Comparison of ENCODE assay signal across 1 cellular context in the genomic region with DNA sequence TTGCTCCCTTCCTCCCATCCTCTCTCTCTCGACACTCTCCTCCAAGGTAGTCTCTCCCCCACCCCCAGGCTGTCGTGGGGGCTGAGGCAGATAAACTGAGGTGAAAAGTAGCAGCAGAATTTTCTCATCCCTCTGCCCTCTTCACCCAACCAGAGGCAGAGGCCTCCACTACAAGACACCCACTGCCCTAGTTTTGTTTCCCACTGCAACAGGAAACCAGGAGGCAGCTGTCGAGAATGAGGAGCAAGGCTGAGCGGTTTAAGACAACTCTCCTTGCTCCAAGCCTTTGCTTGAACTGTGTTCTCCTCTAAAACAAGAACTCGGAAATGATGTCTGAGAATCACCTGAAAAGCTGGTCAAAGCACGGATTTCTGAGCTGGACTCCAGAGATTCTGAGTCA.
TF ChIP-seq lines count a peak whose summit lies in the region.

No MANE protein-coding gene starts in this region.

TF ChIP-seq in GM23338, 12 proteins besides CTCF, POLR2A, EP300 and RAD21 (continued from another document):
- TF ChIP-seq, protein P1, sequence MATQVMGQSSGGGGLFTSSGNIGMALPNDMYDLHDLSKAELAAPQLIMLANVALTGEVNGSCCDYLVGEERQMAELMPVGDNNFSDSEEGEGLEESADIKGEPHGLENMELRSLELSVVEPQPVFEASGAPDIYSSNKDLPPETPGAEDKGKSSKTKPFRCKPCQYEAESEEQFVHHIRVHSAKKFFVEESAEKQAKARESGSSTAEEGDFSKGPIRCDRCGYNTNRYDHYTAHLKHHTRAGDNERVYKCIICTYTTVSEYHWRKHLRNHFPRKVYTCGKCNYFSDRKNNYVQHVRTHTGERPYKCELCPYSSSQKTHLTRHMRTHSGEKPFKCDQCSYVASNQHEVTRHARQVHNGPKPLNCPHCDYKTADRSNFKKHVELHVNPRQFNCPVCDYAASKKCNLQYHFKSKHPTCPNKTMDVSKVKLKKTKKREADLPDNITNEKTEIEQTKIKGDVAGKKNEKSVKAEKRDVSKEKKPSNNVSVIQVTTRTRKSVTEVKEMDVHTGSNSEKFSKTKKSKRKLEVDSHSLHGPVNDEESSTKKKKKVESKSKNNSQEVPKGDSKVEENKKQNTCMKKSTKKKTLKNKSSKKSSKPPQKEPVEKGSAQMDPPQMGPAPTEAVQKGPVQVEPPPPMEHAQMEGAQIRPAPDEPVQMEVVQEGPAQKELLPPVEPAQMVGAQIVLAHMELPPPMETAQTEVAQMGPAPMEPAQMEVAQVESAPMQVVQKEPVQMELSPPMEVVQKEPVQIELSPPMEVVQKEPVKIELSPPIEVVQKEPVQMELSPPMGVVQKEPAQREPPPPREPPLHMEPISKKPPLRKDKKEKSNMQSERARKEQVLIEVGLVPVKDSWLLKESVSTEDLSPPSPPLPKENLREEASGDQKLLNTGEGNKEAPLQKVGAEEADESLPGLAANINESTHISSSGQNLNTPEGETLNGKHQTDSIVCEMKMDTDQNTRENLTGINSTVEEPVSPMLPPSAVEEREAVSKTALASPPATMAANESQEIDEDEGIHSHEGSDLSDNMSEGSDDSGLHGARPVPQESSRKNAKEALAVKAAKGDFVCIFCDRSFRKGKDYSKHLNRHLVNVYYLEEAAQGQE (IDR thresholded peaks at IDR 0.05; ENCODE audit: unreplicated experiment) = no peak
- TF ChIP-seq JUNB (IDR thresholded peaks at IDR 0.05; ENCODE audit: unreplicated experiment) = no peak
- no peak for TF ChIP-seq EZH2phosphoT487 (IDR thresholded peaks at IDR 0.05; ENCODE audit: unreplicated experiment)
- TF ChIP-seq, protein P2, sequence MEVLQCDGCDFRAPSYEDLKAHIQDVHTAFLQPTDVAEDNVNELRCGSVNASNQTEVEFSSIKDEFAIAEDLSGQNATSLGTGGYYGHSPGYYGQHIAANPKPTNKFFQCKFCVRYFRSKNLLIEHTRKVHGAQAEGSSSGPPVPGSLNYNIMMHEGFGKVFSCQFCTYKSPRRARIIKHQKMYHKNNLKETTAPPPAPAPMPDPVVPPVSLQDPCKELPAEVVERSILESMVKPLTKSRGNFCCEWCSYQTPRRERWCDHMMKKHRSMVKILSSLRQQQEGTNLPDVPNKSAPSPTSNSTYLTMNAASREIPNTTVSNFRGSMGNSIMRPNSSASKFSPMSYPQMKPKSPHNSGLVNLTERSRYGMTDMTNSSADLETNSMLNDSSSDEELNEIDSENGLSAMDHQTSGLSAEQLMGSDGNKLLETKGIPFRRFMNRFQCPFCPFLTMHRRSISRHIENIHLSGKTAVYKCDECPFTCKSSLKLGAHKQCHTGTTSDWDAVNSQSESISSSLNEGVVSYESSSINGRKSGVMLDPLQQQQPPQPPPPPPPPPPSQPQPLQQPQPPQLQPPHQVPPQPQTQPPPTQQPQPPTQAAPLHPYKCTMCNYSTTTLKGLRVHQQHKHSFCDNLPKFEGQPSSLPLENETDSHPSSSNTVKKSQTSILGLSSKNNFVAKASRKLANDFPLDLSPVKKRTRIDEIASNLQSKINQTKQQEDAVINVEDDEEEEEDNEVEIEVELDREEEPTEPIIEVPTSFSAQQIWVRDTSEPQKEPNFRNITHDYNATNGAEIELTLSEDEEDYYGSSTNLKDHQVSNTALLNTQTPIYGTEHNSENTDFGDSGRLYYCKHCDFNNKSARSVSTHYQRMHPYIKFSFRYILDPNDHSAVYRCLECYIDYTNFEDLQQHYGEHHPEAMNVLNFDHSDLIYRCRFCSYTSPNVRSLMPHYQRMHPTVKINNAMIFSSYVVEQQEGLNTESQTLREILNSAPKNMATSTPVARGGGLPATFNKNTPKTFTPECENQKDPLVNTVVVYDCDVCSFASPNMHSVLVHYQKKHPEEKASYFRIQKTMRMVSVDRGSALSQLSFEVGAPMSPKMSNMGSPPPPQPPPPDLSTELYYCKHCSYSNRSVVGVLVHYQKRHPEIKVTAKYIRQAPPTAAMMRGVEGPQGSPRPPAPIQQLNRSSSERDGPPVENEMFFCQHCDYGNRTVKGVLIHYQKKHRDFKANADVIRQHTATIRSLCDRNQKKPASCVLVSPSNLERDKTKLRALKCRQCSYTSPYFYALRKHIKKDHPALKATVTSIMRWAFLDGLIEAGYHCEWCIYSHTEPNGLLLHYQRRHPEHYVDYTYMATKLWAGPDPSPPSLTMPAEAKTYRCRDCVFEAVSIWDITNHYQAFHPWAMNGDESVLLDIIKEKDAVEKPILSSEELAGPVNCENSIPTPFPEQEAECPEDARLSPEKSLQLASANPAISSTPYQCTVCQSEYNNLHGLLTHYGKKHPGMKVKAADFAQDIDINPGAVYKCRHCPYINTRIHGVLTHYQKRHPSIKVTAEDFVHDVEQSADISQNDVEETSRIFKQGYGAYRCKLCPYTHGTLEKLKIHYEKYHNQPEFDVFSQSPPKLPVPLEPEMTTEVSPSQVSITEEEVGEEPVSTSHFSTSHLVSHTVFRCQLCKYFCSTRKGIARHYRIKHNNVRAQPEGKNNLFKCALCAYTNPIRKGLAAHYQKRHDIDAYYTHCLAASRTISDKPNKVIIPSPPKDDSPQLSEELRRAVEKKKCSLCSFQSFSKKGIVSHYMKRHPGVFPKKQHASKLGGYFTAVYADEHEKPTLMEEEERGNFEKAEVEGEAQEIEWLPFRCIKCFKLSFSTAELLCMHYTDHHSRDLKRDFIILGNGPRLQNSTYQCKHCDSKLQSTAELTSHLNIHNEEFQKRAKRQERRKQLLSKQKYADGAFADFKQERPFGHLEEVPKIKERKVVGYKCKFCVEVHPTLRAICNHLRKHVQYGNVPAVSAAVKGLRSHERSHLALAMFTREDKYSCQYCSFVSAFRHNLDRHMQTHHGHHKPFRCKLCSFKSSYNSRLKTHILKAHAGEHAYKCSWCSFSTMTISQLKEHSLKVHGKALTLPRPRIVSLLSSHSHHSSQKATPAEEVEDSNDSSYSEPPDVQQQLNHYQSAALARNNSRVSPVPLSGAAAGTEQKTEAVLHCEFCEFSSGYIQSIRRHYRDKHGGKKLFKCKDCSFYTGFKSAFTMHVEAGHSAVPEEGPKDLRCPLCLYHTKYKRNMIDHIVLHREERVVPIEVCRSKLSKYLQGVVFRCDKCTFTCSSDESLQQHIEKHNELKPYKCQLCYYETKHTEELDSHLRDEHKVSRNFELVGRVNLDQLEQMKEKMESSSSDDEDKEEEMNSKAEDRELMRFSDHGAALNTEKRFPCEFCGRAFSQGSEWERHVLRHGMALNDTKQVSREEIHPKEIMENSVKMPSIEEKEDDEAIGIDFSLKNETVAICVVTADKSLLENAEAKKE (CRISPR knock-in tag; IDR thresholded peaks at IDR 0.05) = no peak
